In genomic region chr22:46146329-46146728, GRCh38 we compare ENCODE assay signal across 21 cellular contexts.
"Had no signal": no experiment of that assay in that cellular context is flagged by ENCODE, and none has a peak within 500 bp of the region (broad histone marks: within the 10 kb centered on the region; RNA-seq: fewer than 3 reads in every experiment).

No MANE protein-coding gene starts in this region.

- H3K36me3 Mint-ChIP-seq: memory B cell, mesothelial cell of epicardium, natural killer cell, type B pancreatic cell had no signal

- H3K4me3 Mint-ChIP-seq: central memory CD8-positive, alpha-beta T cell; memory B cell; mesothelial cell of epicardium; natural killer cell; type B pancreatic cell had no signal

- H3K9me3 Mint-ChIP-seq: central memory CD8-positive, alpha-beta T cell; memory B cell; mesothelial cell of epicardium; natural killer cell; type B pancreatic cell had no signal

- H3K27me3 ChIP-seq: heart left ventricle, stomach, thyroid gland had no signal

- DNase-seq: cortex of kidney; dorsolateral prefrontal cortex; effector CD8-positive, alpha-beta T cell; heart left ventricle; hippocampal formation; kidney glomerular epithelial cell; lower lobe of right lung; natural killer cell; occipital lobe; psoas muscle; retina; stimulated activated CD4-positive, alpha-beta T cell treated with anti-CD3 and anti-CD28 coated beads, Interleukin-1b, Interleukin-23, amount 100 ng/mL, for 48 hours; stimulated activated naive CD4-positive, alpha-beta T cell; stomach; substantia nigra; thyroid gland had no signal

- H3K9me3 ChIP-seq: heart left ventricle, lower lobe of right lung, psoas muscle, stomach, thyroid gland had no signal

- H3K4me1 Mint-ChIP-seq: mesothelial cell of epicardium had no signal

- H3K27me3 Mint-ChIP-seq: central memory CD8-positive, alpha-beta T cell; memory B cell had no signal

- H3K27ac Mint-ChIP-seq: memory B cell, mesothelial cell of epicardium, type B pancreatic cell had no signal

- H3K4me3 ChIP-seq: dorsolateral prefrontal cortex, heart left ventricle, lower lobe of right lung, psoas muscle, stomach, thyroid gland had no signal

- H3K27ac ChIP-seq: lower lobe of right lung, parathyroid adenoma, stomach, thyroid gland had no signal

- H3K36me3 ChIP-seq: heart left ventricle, lower lobe of right lung, stomach, thyroid gland had no signal
